19 cellular contexts compared by ENCODE assay signal in genomic region chr9:94322342-94322940, GRCh38. TPM values are rescaled to one million over a fixed set of nuclear protein-coding genes. Genes with fewer than 3 reads are reported as not detected.
"Had no signal": no experiment of that assay in that cellular context is flagged by ENCODE, and none has a peak within 500 bp of the region (broad histone marks: within the 10 kb centered on the region; RNA-seq: fewer than 3 reads in every experiment).

No MANE protein-coding gene starts in this region.

RNA-seq across cellular contexts. Expression of gene NUTM2F, which starts 6.0 kb away (rescaled TPM):
- total RNA-seq: natural killer cell, omental fat pad, osteocyte, pancreas, posterior vena cava, psoas muscle, renal cortical epithelial cell, right cardiac atrium, sigmoid colon, skeletal muscle tissue, stomach, subcutaneous adipose tissue, temporal lobe, thoracic aorta, thyroid gland, upper lobe of left lung, ureter, vagina had no signal
- polyA plus RNA-seq: right cardiac atrium, sigmoid colon, small intestine, stomach had no signal
